In genomic region chr6:150992279-150992678, GRCh38 we compare ENCODE assay signal across 1 cellular context.
TF ChIP-seq lines count a peak whose summit lies in the region.

No MANE protein-coding gene starts in this region.

TF ChIP-seq in GM23338, 12 proteins besides CTCF, POLR2A, EP300 and RAD21 (continued from another document):
- no peak for TF ChIP-seq ZNF462 (CRISPR knock-in tag; IDR thresholded peaks at IDR 0.05)
